In the genomic region with DNA sequence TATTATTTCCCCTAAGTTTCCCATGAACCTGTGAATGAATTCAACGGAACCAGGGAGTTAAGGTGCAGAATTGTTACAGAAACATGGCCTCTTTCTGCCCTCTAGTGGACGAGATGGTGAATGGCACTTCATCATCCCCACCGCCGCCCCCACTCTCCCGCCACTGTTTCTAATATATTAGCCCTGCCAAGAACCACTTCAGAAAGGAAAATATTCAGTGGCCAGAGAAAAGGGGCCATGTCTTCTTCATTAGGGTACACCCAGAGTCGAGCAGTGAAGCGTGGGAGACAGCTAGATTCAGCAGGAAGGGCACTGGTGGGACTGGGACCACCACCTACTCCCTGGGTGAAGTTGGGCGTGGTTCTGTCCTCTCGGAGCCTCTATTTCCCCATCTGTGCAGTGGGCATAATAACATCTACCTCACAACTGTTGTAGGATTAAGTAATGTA, we compare ENCODE assay signal across 8 cellular contexts. TPM values are rescaled to one million over a fixed set of nuclear protein-coding genes. Genes with fewer than 3 reads are reported as not detected.
DNase-seq lines count a peak whose midpoint lies in the region; ATAC-seq and TF ChIP-seq lines count a peak whose summit lies in the region.

No MANE protein-coding gene starts in this region.

- 14 to 16% (median 15%) methylated on average over 9 of the region's 9 CpGs for WGBS in psoas muscle, 3 donors

- ATAC-seq in psoas muscle (peak in 3 of 4 donors; percentile 71 to 86 (median 71)), GM21360 (IDR thresholded peaks at IDR 0.05; ENCODE audit: unreplicated experiment) (no peak), GM19467 (IDR thresholded peaks at IDR 0.05; ENCODE audit: unreplicated experiment) (no peak)

- peaks cover 0 to 5% (median 4%) of the 10 kb centered on the region in 3 donors for H3K27me3 ChIP-seq in psoas muscle (ENCODE audit: insufficient read depth in 3 of 3, low read length in 2 of 3)

- H3K27ac ChIP-seq in psoas muscle = peak overlapping the region; percentile 21

- peak overlapping the region; percentile 39 for H3K4me3 ChIP-seq in psoas muscle

- H3K4me1 ChIP-seq in psoas muscle = peaks cover 9% of the 10 kb centered on the region

- DNase-seq in AG09319 (ENCODE audit: extremely low read depth, low read depth) = no peak
- DNase-seq in GM13977 (ENCODE audit: low spot score) = peak; percentile 67
- peak; percentile 56 for DNase-seq in NCI-H446 treated with DMSO at 0.1 percent for 48 hours (lab: John Stamatoyannopoulos, UW)
- DNase-seq in activated T-cell treated with anti-CD3 and anti-CD28 coated beads, Interleukin-2, amount 50 U/mL, for 1 hour = peak; percentile 46
- DNase-seq in germinal center (ENCODE audit: low spot score) = peak; percentile 67
- DNase-seq in psoas muscle = no peak

- intact Hi-C loops in psoas muscle (cut with DNase I) = loop anchor here (1.0 to 10.0 kb wide), 5 partner anchors 38 to 398 kb away; no protein-coding TSS in a partner anchor

- TF ChIP-seq CTCF in AG09319 (IDR thresholded peaks at IDR 0.05; ENCODE audit: low read depth, low read length) = peak; percentile 59
- TF ChIP-seq CTCF in GM13977 (IDR thresholded peaks at IDR 0.05; ENCODE audit: extremely low read depth, insufficient read depth, missing control alignments) = peak; percentile 60
- TF ChIP-seq CTCF in psoas muscle (IDR thresholded peaks at IDR 0.05) = peak; percentile 84

- no peaks in the 10 kb centered on the region for H3K36me3 ChIP-seq in psoas muscle (ENCODE audit: insufficient read depth in 1 of 2, low read depth in 1 of 2)

- in situ Hi-C loops in GM13977 (cut with MboI; ENCODE audit: low pct_unique_long_range_greater_than_20kb, low sequenced_read_pairs, unreplicated experiment) = no loop called here

- no peaks in the 10 kb centered on the region for H3K9me3 ChIP-seq in psoas muscle

RNA-seq across cellular contexts. Expression of a gene that starts 46.4 kb away (rescaled TPM):
- total RNA-seq in psoas muscle = under 1 TPM in 3 of 4 donors, not detected in 1; 0.05 to 0.22 (median 0.11) TPM
- under 1 TPM; 0.05 to 0.10 (median 0.05) TPM for polyA plus RNA-seq in psoas muscle

Comparison
In these comparisons a context has a peak if more than half of its experiments do, and no peak if none do; other contexts are left out.
1. DNase-seq: peak in GM13977 (single experiment), NCI-H446 treated with DMSO at 0.1 percent for 48 hours (single experiment), activated T-cell treated with anti-CD3 and anti-CD28 coated beads, Interleukin-2, amount 50 U/mL, for 1 hour (single experiment) and germinal center (single experiment); none in AG09319 (single experiment) and psoas muscle (0 of 2).
2. ATAC-seq: peak in psoas muscle (3 of 4); none in GM21360 (single experiment) and GM19467 (single experiment).
3. Peak in every context shown above with its lines, with median percentiles within 50 percentile points of each other: CTCF ChIP-seq.